ENCODE assay signal across 8 cellular contexts in genomic region chr11:118565062-118565461, GRCh38. TPM values are rescaled to one million over a fixed set of nuclear protein-coding genes. Genes with fewer than 3 reads are reported as not detected.
A peak's percentile ranks its signal among the peaks of the same experiment; 100 is the strongest.
DNase-seq lines count a peak whose midpoint lies in the region; ATAC-seq and TF ChIP-seq lines count a peak whose summit lies in the region.

No MANE protein-coding gene starts in this region.

- H3K9me3 ChIP-seq in BLaER1 treated with 17β-estradiol and CSF1 and Interleukin-3, amounts not matched to agents 10 nM and 100 nM (replicated peaks in 1 of 11), result no peaks in the 10 kb centered on the region
- H3K9me3 ChIP-seq in OCI-LY3 (ENCODE audit: insufficient read depth, low read length) (no peaks in the 10 kb centered on the region), esophagus muscularis mucosa (no peaks in the 10 kb centered on the region), ovary (no peaks in the 10 kb centered on the region)

- ATAC-seq in GM19467 (IDR thresholded peaks at IDR 0.05; ENCODE audit: unreplicated experiment), result no peak

- no peak overlapping the region for H2AFZ ChIP-seq in OCI-LY3 (ENCODE audit: low read depth, low read length)

- no peak overlapping the region; a peak in 1 of 20 replicates for H3K4me3 ChIP-seq in BLaER1 treated with 17β-estradiol and CSF1 and Interleukin-3, amounts not matched to agents 10 nM and 100 nM
- H3K4me3 ChIP-seq in OCI-LY3 (ENCODE audit: low read length) (no peak overlapping the region), esophagus muscularis mucosa (peak overlapping the region; percentile 57 to 71 (median 64)), ovary (peak overlapping the region; percentile 55)

- peaks cover 0 to 13% (median 6%) of the 10 kb centered on the region in 10 experiments; a peak in 14 of 20 replicates for H3K4me1 ChIP-seq in BLaER1 treated with 17β-estradiol and CSF1 and Interleukin-3, amounts not matched to agents 10 nM and 100 nM
- H3K4me1 ChIP-seq in OCI-LY3 (ENCODE audit: low read length) (no peaks in the 10 kb centered on the region), esophagus muscularis mucosa (peaks cover 0 to 26% (median 18%) of the 10 kb centered on the region in 4 donors), ovary (ENCODE audit: insufficient read depth) (no peaks in the 10 kb centered on the region)

- H3K4me2 ChIP-seq in BLaER1 treated with 17β-estradiol and CSF1 and Interleukin-3, amounts not matched to agents 10 nM and 100 nM, result peak overlapping the region in 10 of 11 experiments; percentile 39 to 92 (median 72); a peak in 21 of 22 replicates
- 0 out of 2 replicates have a peak overlapping the region, but pooled peaks have one; percentile 21 for H3K4me2 ChIP-seq in OCI-LY3 (ENCODE audit: low read length)

- H3K27ac ChIP-seq in BLaER1 treated with 17β-estradiol and CSF1 and Interleukin-3, amounts not matched to agents 10 nM and 100 nM, result no peak overlapping the region
- H3K27ac ChIP-seq in OCI-LY3 (ENCODE audit: low read length) (no peak overlapping the region), esophagus muscularis mucosa (replicated peaks in 1 of 4) (peak overlapping the region; percentile 75 to 84 (median 80)), ovary (no peak overlapping the region)

- 31% methylated on average over 5 of the region's 5 CpGs for WGBS in esophagus muscularis mucosa
- 12 to 16% (median 13%) methylated on average over 5 of the region's 5 CpGs for WGBS in ovary, 3 donors

- TF ChIP-seq CTCF in OCI-LY3 (IDR thresholded peaks at IDR 0.05; ENCODE audit: low read depth, low read length), result no peak
- TF ChIP-seq CTCF in esophagus muscularis mucosa (IDR thresholded peaks at IDR 0.05), result no peak
- no peak for TF ChIP-seq CTCF in ovary (IDR thresholded peaks at IDR 0.05)

- no peak for TF ChIP-seq EP300 in esophagus muscularis mucosa (IDR thresholded peaks at IDR 0.05)
- TF ChIP-seq EP300 in ovary (IDR thresholded peaks at IDR 0.05), result no peak

- no peaks in the 10 kb centered on the region for H3K27me3 ChIP-seq in BLaER1 treated with 17β-estradiol and CSF1 and Interleukin-3, amounts not matched to agents 10 nM and 100 nM
- H3K27me3 ChIP-seq in OCI-LY3 (ENCODE audit: low read depth, low read length) (no peaks in the 10 kb centered on the region), esophagus muscularis mucosa (no peaks in the 10 kb centered on the region), ovary (no peaks in the 10 kb centered on the region)

- intact Hi-C loops in esophagus muscularis mucosa (cut with DNase I) (loop anchor here (5.0 kb wide), 1 partner anchor 33 kb away; the partner anchor contains the start of gene TMEM25), ovary (cut with DNase I) (no loop called here)

- DNase-seq in esophagus muscularis mucosa (ENCODE audit: extremely low spot score), result peak; percentile 50
- DNase-seq in ovary, result peak in 2 of 5 donors; percentile 34 to 51
- DNase-seq in NCI-H748 (lab: John Stamatoyannopoulos, UW; ENCODE audit: unreplicated experiment), result no peak
- no peak for DNase-seq in NCI-H2227 treated with DMSO at 0.1 percent for 48 hours (lab: John Stamatoyannopoulos, UW)
- DNase-seq in iPS-NIHi11 (ENCODE audit: low spot score), result no peak

- TF ChIP-seq POLR2A in esophagus muscularis mucosa (IDR thresholded peaks at IDR 0.05; ENCODE audit: low read depth), result no peak
- TF ChIP-seq POLR2A in ovary (IDR thresholded peaks at IDR 0.05), result no peak

- H3K79me2 ChIP-seq in OCI-LY3 (ENCODE audit: low read length), result no peaks in the 10 kb centered on the region

- peak overlapping the region in 5 of 11 experiments; percentile 23 to 44 (median 32); a peak in 6 of 22 replicates for H3K9ac ChIP-seq in BLaER1 treated with 17β-estradiol and CSF1 and Interleukin-3, amounts not matched to agents 10 nM and 100 nM
- H3K9ac ChIP-seq in OCI-LY3 (ENCODE audit: low read length), result no peak overlapping the region

- H3K36me3 ChIP-seq in BLaER1 treated with 17β-estradiol and CSF1 and Interleukin-3, amounts not matched to agents 10 nM and 100 nM, result peaks cover 0 to 6% (median 0%) of the 10 kb centered on the region in 11 experiments; a peak in 2 of 22 replicates
- H3K36me3 ChIP-seq in OCI-LY3 (replicated peaks; ENCODE audit: low read depth, low read length) (no peaks in the 10 kb centered on the region), esophagus muscularis mucosa (peaks cover 0 to 11% (median 9%) of the 10 kb centered on the region in 4 donors), ovary (no peaks in the 10 kb centered on the region)

- H4K20me1 ChIP-seq in BLaER1 treated with 17β-estradiol and CSF1 and Interleukin-3, amounts not matched to agents 10 nM and 100 nM, result no peaks in the 10 kb centered on the region
- no peaks in the 10 kb centered on the region for H4K20me1 ChIP-seq in OCI-LY3 (ENCODE audit: insufficient read depth, low read length)

RNA-seq across cellular contexts. Expression of gene IFT46, which starts 0.7 kb away (rescaled TPM):
- total RNA-seq in esophagus muscularis mucosa (10 to 100 TPM; 21.3 to 31.6 (median 27.9) TPM), ovary (10 to 100 TPM; 22.2 to 42.6 (median 27.9) TPM)
- 10 to 100 TPM; 22.8 to 53.1 TPM for polyA plus RNA-seq in ovary

RNA-seq across cellular contexts. Expression of gene ARCN1, which starts 7.1 kb away (rescaled TPM):
- total RNA-seq in esophagus muscularis mucosa (100 to 1,000 TPM in 2 of 4 donors, 10 to 100 TPM in 2; 83.9 to 115 (median 102) TPM), ovary (100 to 1,000 TPM in 5 of 7 donors, 10 to 100 TPM in 2; 60.2 to 151 (median 125) TPM)
- polyA plus RNA-seq in ovary, result 100 to 1,000 TPM in 1 of 2 donors, 10 to 100 TPM in 1; 67.3 to 154 TPM

RNA-seq across cellular contexts. Expression of gene TMEM25, which starts 34.1 kb away (rescaled TPM):
- total RNA-seq in esophagus muscularis mucosa (10 to 100 TPM; 35.0 to 56.5 (median 54.0) TPM), ovary (10 to 100 TPM; 22.1 to 45.1 (median 32.7) TPM)
- 10 to 100 TPM; 24.2 to 27.1 TPM for polyA plus RNA-seq in ovary

RNA-seq across cellular contexts. Expression of gene TTC36, which starts 37.8 kb away (rescaled TPM):
- 1 to 10 TPM in 3 of 4 donors, under 1 TPM in 1; 0.50 to 3.7 (median 1.4) TPM for total RNA-seq in esophagus muscularis mucosa
- total RNA-seq in ovary, result under 1 TPM in 4 of 7 donors, not detected in 3; 0.23 to 0.38 (median 0.37) TPM
- polyA plus RNA-seq in ovary, result under 1 TPM in 1 of 2 donors, not detected in 1; 0.18 TPM

RNA-seq across cellular contexts. Expression of gene PHLDB1, which starts 42.4 kb away (rescaled TPM):
- total RNA-seq in esophagus muscularis mucosa (10 to 100 TPM; 62.6 to 92.2 (median 78.9) TPM), ovary (100 to 1,000 TPM in 5 of 7 donors, 10 to 100 TPM in 2; 69.4 to 265 (median 139) TPM)
- polyA plus RNA-seq in ovary, result 10 to 100 TPM; 46.2 to 73.7 TPM

Comparison
In these comparisons a context has a peak if more than half of its experiments do, and no peak if none do; other contexts are left out.
1. H3K27ac ChIP-seq: peak in esophagus muscularis mucosa (4 of 4); none in BLaER1 treated with 17β-estradiol and CSF1 and Interleukin-3, amounts not matched to agents 10 nM and 100 nM (0 of 11), OCI-LY3 (single experiment) and ovary (0 of 2).
2. H3K4me3 ChIP-seq: peak in esophagus muscularis mucosa (4 of 4) and ovary (single experiment); none in BLaER1 treated with 17β-estradiol and CSF1 and Interleukin-3, amounts not matched to agents 10 nM and 100 nM (0 of 10) and OCI-LY3 (single experiment).